In genomic region chr21:25862596-25862995, GRCh38 we compare ENCODE assay signal across 1 cellular context.
TF ChIP-seq lines count a peak whose summit lies in the region.

No MANE protein-coding gene starts in this region.

TF ChIP-seq in K562, 482 proteins besides CTCF, POLR2A, EP300 and RAD21 (continued from another document):
- no peak for TF ChIP-seq KAT2B (IDR thresholded peaks at IDR 0.05; ENCODE audit: low read depth, low read length)
- TF ChIP-seq ZNF134 (CRISPR knock-in tag; conservative IDR thresholded peaks at IDR 0.05), result no peak
- no peak for TF ChIP-seq ZNF57 (CRISPR knock-in tag; IDR thresholded peaks at IDR 0.05)
- no peak for TF ChIP-seq NBN (IDR thresholded peaks at IDR 0.05; ENCODE audit: low read depth)
- TF ChIP-seq, protein P1, sequence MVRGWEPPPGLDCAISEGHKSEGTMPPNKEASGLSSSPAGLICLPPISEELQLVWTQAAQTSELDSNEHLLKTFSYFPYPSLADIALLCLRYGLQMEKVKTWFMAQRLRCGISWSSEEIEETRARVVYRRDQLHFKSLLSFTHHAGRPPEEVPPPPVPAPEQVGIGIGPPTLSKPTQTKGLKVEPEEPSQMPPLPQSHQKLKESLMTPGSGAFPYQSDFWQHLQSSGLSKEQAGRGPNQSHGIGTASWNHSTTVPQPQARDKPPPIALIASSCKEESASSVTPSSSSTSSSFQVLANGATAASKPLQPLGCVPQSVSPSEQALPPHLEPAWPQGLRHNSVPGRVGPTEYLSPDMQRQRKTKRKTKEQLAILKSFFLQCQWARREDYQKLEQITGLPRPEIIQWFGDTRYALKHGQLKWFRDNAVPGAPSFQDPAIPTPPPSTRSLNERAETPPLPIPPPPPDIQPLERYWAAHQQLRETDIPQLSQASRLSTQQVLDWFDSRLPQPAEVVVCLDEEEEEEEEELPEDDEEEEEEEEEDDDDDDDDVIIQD (CRISPR knock-in tag; IDR thresholded peaks at IDR 0.05), result no peak
- TF ChIP-seq PURB (CRISPR knock-in tag; IDR thresholded peaks at IDR 0.05; ENCODE audit: low read depth), result no peak
- no peak for TF ChIP-seq KLF6 (CRISPR knock-in tag; IDR thresholded peaks at IDR 0.05; ENCODE audit: borderline replicate concordance)
- no peak for TF ChIP-seq ZNF778 (CRISPR knock-in tag; IDR thresholded peaks at IDR 0.05)
- no peak for TF ChIP-seq SMARCA5 (IDR thresholded peaks at IDR 0.05)
